Comparison of ENCODE assay signal across 9 cellular contexts in genomic region chr11:64687641-64688533, GRCh38. TPM values are rescaled to one million over a fixed set of nuclear protein-coding genes. Genes with fewer than 3 reads are reported as not detected.
DNase-seq lines count a peak whose midpoint lies in the region; ATAC-seq, FAIRE-seq and TF ChIP-seq lines count a peak whose summit lies in the region.
"Had no signal": no experiment of that assay in that cellular context is flagged by ENCODE, and none has a peak within 500 bp of the region (broad histone marks: within the 10 kb centered on the region; RNA-seq: fewer than 3 reads in every experiment).

No MANE protein-coding gene starts in this region.

- H3K9ac ChIP-seq in HUES64 (ENCODE audit: low read depth, low read length), result no peak overlapping the region
- H3K9ac ChIP-seq in subcutaneous abdominal adipose tissue (ENCODE audit: low read length in 5 of 5), result peak overlapping the region in 4 of 5 donors; percentile 3 to 53 (median 28)

- TF ChIP-seq POLR2A in H54 (IDR thresholded peaks at IDR 0.05; ENCODE audit: low read depth, low read length), result no peak

- H3K27ac ChIP-seq in HUES64 (ENCODE audit: low read depth, low read length) (no peak overlapping the region), angular gyrus (ENCODE audit: low read depth, low read length) (peak overlapping the region; percentile 97), layer of hippocampus (ENCODE audit: low read depth, low read length) (peak overlapping the region; percentile 96), subcutaneous abdominal adipose tissue (ENCODE audit: low read depth, low read length) (peak overlapping the region; percentile 84)

- DNase-seq in H54 (ENCODE audit: insufficient read length, low spot score) (no peak), DMS79 treated with DMSO at 0.1 percent for 48 hours (lab: John Stamatoyannopoulos, UW) (no peak)

- WGBS in HUES64, result 69% methylated on average over 19 of the region's 19 CpGs

- H3K9me3 ChIP-seq in HUES64 (ENCODE audit: insufficient read depth, low read depth, low read length), result no peaks in the 10 kb centered on the region
- H3K9me3 ChIP-seq in subcutaneous abdominal adipose tissue (ENCODE audit: control insufficient read depth in 5 of 5, low read length in 5 of 5), result no peaks in the 10 kb centered on the region
- H3K9me3 ChIP-seq: ovary had no signal

- H3K27me3 ChIP-seq in HUES64 (ENCODE audit: insufficient read depth, low read length) (peaks cover 11% of the 10 kb centered on the region; the same call in 1 of the 2 replicates), layer of hippocampus (ENCODE audit: control insufficient read depth, insufficient read depth, low read length) (no peaks in the 10 kb centered on the region), subcutaneous abdominal adipose tissue (ENCODE audit: control insufficient read depth in 5 of 5, insufficient read depth in 4 of 5, low read length in 5 of 5) (no peaks in the 10 kb centered on the region)
- H3K27me3 ChIP-seq: ovary had no signal

- H3K4me3 ChIP-seq in HUES64 (ENCODE audit: low read length) (peak overlapping the region; percentile 63), subcutaneous abdominal adipose tissue (ENCODE audit: low read depth in 1 of 5, low read length in 5 of 5) (peak overlapping the region; percentile 11 to 79 (median 60))

- ATAC-seq in HG03342 (IDR thresholded peaks at IDR 0.05; ENCODE audit: unreplicated experiment), result no peak

- no peak for FAIRE-seq in H54 (lab: Jason Lieb, UNC)

- no peaks in the 10 kb centered on the region for H3K36me3 ChIP-seq in HUES64 (ENCODE audit: insufficient read depth, low read length)
- no peaks in the 10 kb centered on the region for H3K36me3 ChIP-seq in subcutaneous abdominal adipose tissue (ENCODE audit: control insufficient read depth in 5 of 5, insufficient read depth in 5 of 5, low read length in 5 of 5)
- H3K36me3 ChIP-seq: ovary had no signal

- H3K4me1 ChIP-seq in HUES64 (ENCODE audit: insufficient read depth, low read length), result peaks cover 3% of the 10 kb centered on the region; the same call in 1 of the 2 replicates
- H3K4me1 ChIP-seq in subcutaneous abdominal adipose tissue (ENCODE audit: control insufficient read depth in 5 of 5, insufficient read depth in 5 of 5, low read length in 5 of 5), result peaks cover 3 to 37% (median 30%) of the 10 kb centered on the region in 5 donors

RNA-seq across cellular contexts. Expression of gene NRXN2, which starts 35.1 kb away (rescaled TPM):
- 6.2 TPM for polyA plus RNA-seq in HUES64 (2013, experiment 1 of 2)
- 8.9 TPM for polyA plus RNA-seq in HUES64 (2013, experiment 2 of 2)
- polyA plus RNA-seq: endothelial cell of umbilical vein had no signal

RNA-seq across cellular contexts. Expression of gene RASGRP2, which starts 56.1 kb away (rescaled TPM):
- polyA plus RNA-seq in HUES64 (2013, experiment 1 of 2), result 17.1 TPM
- 13.6 TPM for polyA plus RNA-seq in HUES64 (2013, experiment 2 of 2)
